24 cellular contexts compared by ENCODE assay signal in the genomic region with DNA sequence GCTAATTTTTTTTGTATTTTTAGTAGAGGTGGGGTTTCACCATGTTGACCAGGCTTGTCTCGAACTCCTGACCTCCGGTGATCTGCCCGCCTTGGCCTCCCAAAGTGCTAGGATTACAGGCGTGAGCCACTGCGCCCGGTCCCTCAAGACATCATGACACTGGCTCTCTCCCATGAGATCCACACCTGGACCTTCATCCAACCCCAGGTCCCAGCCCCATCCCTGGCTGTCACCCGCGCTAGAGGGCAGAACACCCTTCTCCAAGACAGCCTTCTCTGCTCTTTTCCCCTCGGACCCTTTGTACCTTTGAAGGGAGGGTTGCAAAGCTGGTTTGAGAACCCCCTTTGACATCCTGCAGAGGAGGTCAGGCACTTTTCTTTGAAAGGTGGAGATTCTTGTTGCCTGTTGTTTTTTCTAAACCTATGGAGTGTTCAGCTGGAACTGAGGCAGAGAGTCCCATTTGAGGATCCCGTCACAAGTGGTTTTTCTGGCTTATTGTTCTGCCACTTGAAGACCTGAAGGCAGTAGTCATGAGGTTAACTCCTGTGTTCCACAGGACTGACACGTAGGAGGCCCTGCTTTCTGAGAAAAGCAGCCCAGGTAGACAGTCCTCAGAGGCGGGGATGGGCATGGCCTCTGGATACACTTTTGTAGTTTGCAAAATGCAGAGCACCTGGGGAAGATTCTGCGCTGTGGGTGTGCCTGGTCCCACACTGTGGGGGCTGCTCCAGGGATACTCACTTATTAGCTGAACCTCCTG.
"Had no signal": no experiment of that assay in that cellular context is flagged by ENCODE, and none has a peak within 500 bp of the region (broad histone marks: within the 10 kb centered on the region; RNA-seq: fewer than 3 reads in every experiment).

No MANE protein-coding gene starts in this region.

- H3K27ac Mint-ChIP-seq: activated CD4-positive, alpha-beta memory T cell treated with anti-CD3 and anti-CD28 coated beads for 36 hours; activated CD4-positive, alpha-beta T cell treated with anti-CD3 and anti-CD28 coated beads, Interleukin-2, amount 10 ng/mL, durations not matched to agents 7 days and 5 days; activated naive CD4-positive, alpha-beta T cell treated with anti-CD3 and anti-CD28 coated beads, Interleukin-2, amount 10 ng/mL, durations not matched to agents 7 days and 5 days; activated naive CD8-positive, alpha-beta T cell treated with anti-CD3 and anti-CD28 coated beads for 36 hours; activated T-helper 2 cell treated with anti-CD3 and anti-CD28 coated beads, Interferon-gamma antibody, Interleukin-2, Interleukin-4, amounts not matched to agents 10 μg/mL and 5 μg/mL and 100 μg/mL, durations not matched to agents 14 hours and 24 hours and 36 hours; T-helper 1 cell treated with Interleukin-12 subunit alpha and Interleukin-12 subunit beta and Interleukin-4 antibody, amounts not matched to agents 30 μg/mL and 1 μg/mL, for 36 hours had no signal

- H3K9me3 ChIP-seq: MG63, SJSA1 had no signal

- H3K4me1 ChIP-seq: SJSA1 had no signal

- H3K36me3 Mint-ChIP-seq: activated CD4-positive, alpha-beta memory T cell treated with anti-CD3 and anti-CD28 coated beads for 36 hours; activated naive CD4-positive, alpha-beta T cell treated with anti-CD3 and anti-CD28 coated beads, Interleukin-2, amount 10 ng/mL, durations not matched to agents 7 days and 5 days had no signal

- H3K4me3 Mint-ChIP-seq: activated CD4-positive, alpha-beta memory T cell treated with anti-CD3 and anti-CD28 coated beads for 36 hours; activated CD4-positive, alpha-beta T cell treated with anti-CD3 and anti-CD28 coated beads, Interleukin-2, amount 10 ng/mL, durations not matched to agents 7 days and 5 days; activated naive CD4-positive, alpha-beta T cell treated with anti-CD3 and anti-CD28 coated beads, Interleukin-2, amount 10 ng/mL, durations not matched to agents 7 days and 5 days; activated naive CD8-positive, alpha-beta T cell treated with anti-CD3 and anti-CD28 coated beads for 36 hours; activated T-cell treated with anti-CD3 and anti-CD28 coated beads, Interleukin-2, amount 50 U/mL, for 4 hours; T-helper 1 cell treated with Interleukin-12 subunit alpha and Interleukin-12 subunit beta and Interleukin-4 antibody, amounts not matched to agents 30 μg/mL and 1 μg/mL, for 36 hours had no signal

- H3K4me3 ChIP-seq: MG63, SJSA1 had no signal

- H3K27me3 Mint-ChIP-seq: activated CD4-positive, alpha-beta memory T cell treated with anti-CD3 and anti-CD28 coated beads for 36 hours; activated CD4-positive, alpha-beta T cell treated with anti-CD3 and anti-CD28 coated beads, Interleukin-2, amount 10 ng/mL, durations not matched to agents 7 days and 5 days; activated naive CD8-positive, alpha-beta T cell treated with anti-CD3 and anti-CD28 coated beads for 36 hours had no signal

- H3K9me3 Mint-ChIP-seq: activated CD4-positive, alpha-beta memory T cell treated with anti-CD3 and anti-CD28 coated beads for 36 hours; activated CD4-positive, alpha-beta T cell treated with anti-CD3 and anti-CD28 coated beads, Interleukin-2, amount 10 ng/mL, durations not matched to agents 7 days and 5 days; activated naive CD4-positive, alpha-beta T cell treated with anti-CD3 and anti-CD28 coated beads, Interleukin-2, amount 10 ng/mL, durations not matched to agents 7 days and 5 days; activated naive CD8-positive, alpha-beta T cell treated with anti-CD3 and anti-CD28 coated beads for 36 hours; activated T-cell treated with anti-CD3 and anti-CD28 coated beads, Interleukin-2, amount 50 U/mL, for 4 hours; activated T-helper 2 cell treated with anti-CD3 and anti-CD28 coated beads, Interferon-gamma antibody, Interleukin-2, Interleukin-4, amounts not matched to agents 10 μg/mL and 5 μg/mL and 100 μg/mL, durations not matched to agents 14 hours and 24 hours and 36 hours; T-helper 1 cell treated with Interleukin-12 subunit alpha and Interleukin-12 subunit beta and Interleukin-4 antibody, amounts not matched to agents 30 μg/mL and 1 μg/mL, for 36 hours had no signal

- DNase-seq: activated CD4-positive, alpha-beta memory T cell treated with anti-CD3 and anti-CD28 coated beads for 36 hours; activated CD4-positive, alpha-beta T cell treated with anti-CD3 and anti-CD28 coated beads, Interleukin-2, amount 10 ng/mL, durations not matched to agents 7 days and 5 days; activated CD4-positive, CD25-positive, alpha-beta regulatory T cell; activated CD8-positive, alpha-beta memory T cell treated with anti-CD3 and anti-CD28 coated beads for 24 hours; activated gamma-delta T cell treated with Interleukin-2 at 50 U/mL for 16 hours; activated naive CD4-positive, alpha-beta T cell treated with anti-CD3 and anti-CD28 coated beads, Interleukin-2, amount 10 ng/mL, durations not matched to agents 7 days and 5 days; activated naive CD8-positive, alpha-beta T cell treated with anti-CD3 and anti-CD28 coated beads for 36 hours; activated T-cell treated with anti-CD3 and anti-CD28 coated beads, Interleukin-2, amount 50 U/mL, for 4 hours; caudate nucleus; MG63; NCI-H1105; NCI-H1436; NCI-H187; NCI-H2081; NCI-H2171; NCI-H226; NCI-H510A treated with DMSO at 0.1 percent for 48 hours; NCI-H69; PC-3; SHP77 had no signal

- H3K27ac ChIP-seq: SJSA1, VCaP had no signal

- ATAC-seq: activated T-cell treated with anti-CD3 and anti-CD28 coated beads, Interleukin-2, amount 50 U/mL, for 4 hours; PC-3 had no signal

- H3K36me3 ChIP-seq: MG63 had no signal

- H3K27me3 ChIP-seq: MG63, SJSA1 had no signal
